11 cellular contexts compared by ENCODE assay signal in the genomic region with DNA sequence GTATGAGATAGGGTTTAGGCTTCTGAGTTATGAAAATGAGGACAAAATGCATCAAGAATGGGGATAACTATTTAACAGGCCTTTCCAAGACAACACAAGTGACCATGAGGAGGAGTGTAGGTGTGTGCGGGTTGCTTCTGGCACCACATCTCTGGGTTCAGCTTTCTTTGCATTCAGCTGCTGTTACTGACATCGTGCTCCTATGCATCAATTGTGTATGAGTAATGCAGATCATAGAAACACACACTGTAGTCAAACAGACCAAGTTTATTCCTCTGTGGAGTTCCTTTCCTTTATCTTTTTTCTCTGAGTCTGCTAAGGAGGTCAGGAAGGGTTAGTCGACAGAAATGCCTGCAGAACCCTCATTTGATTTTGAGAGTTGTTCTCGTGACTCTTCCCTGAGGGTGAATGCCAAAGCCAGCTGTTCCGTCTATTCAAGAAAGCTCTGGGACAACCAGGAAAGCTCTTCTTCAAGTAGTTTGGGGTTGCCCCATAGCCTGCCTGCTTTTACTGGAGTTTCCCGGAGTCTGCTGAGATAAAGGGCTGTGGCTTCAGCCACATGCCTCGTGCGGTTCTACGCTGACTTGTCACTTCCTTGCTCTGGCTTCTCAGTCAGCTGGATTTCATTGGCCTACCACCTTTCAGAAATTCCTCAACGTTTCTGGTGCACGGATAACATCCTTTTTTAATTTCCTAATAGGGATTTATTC.
DNase-seq lines count a peak whose midpoint lies in the region; ATAC-seq lines count a peak whose summit lies in the region.
"Had no signal": no experiment of that assay in that cellular context is flagged by ENCODE, and none has a peak within 500 bp of the region (broad histone marks: within the 10 kb centered on the region; RNA-seq: fewer than 3 reads in every experiment).

No MANE protein-coding gene starts in this region.

- H3K27ac ChIP-seq in muscle layer of colon (ENCODE audit: low read depth, low read length), result peak overlapping the region; percentile 6
- H3K27ac ChIP-seq: dorsolateral prefrontal cortex had no signal

- peak; percentile 81 for DNase-seq in ELF-1 (ENCODE audit: low read depth, low spot score)
- peak; percentile 72 for DNase-seq in Jurkat, Clone E6-1 (ENCODE audit: low read depth, low spot score)
- DNase-seq in astrocyte of the hippocampus (ENCODE audit: low read depth, low spot score), result peak; percentile 37
- no peak for DNase-seq in DMS53 (lab: John Stamatoyannopoulos, UW)
- no peak for DNase-seq in NCI-H774 (lab: John Stamatoyannopoulos, UW)
- no peak for DNase-seq in NCI-H748 (lab: John Stamatoyannopoulos, UW; ENCODE audit: unreplicated experiment)
- DNase-seq: dorsolateral prefrontal cortex, NCI-H2029 treated with DMSO at 0.1 percent for 48 hours, T1000 had no signal

- H3K9ac ChIP-seq in muscle layer of colon (ENCODE audit: low read length), result no peak overlapping the region

- peaks cover 3% of the 10 kb centered on the region for H3K9me3 ChIP-seq in muscle layer of colon (ENCODE audit: low read length)

- no peak overlapping the region for H3K4me3 ChIP-seq in Jurkat, Clone E6-1 (ENCODE audit: low read length)
- no peak overlapping the region for H3K4me3 ChIP-seq in muscle layer of colon (ENCODE audit: low read depth in 1 of 2, low read length in 2 of 2)
- H3K4me3 ChIP-seq: dorsolateral prefrontal cortex had no signal

- no peaks in the 10 kb centered on the region for H3K27me3 ChIP-seq in muscle layer of colon (ENCODE audit: control insufficient read depth in 1 of 2, insufficient read depth in 2 of 2, low read length in 2 of 2)
- H3K27me3 ChIP-seq: dorsolateral prefrontal cortex had no signal

- no peak for ATAC-seq in GM21423 (IDR thresholded peaks at IDR 0.05; ENCODE audit: unreplicated experiment)

- H3K36me3 ChIP-seq in muscle layer of colon (ENCODE audit: insufficient read depth, low read length), result no peaks in the 10 kb centered on the region

- H3K4me1 ChIP-seq in muscle layer of colon (ENCODE audit: insufficient read depth, low read length), result peaks cover 26% of the 10 kb centered on the region

Comparison
In these comparisons a context has a peak if more than half of its experiments do, and no peak if none do; other contexts are left out.
1. DNase-seq: peak in ELF-1 (single experiment), Jurkat, Clone E6-1 (single experiment) and astrocyte of the hippocampus (single experiment); none in DMS53 (single experiment), NCI-H774 (single experiment) and NCI-H748 (single experiment).